Comparison of ENCODE assay signal across 8 cellular contexts in genomic region chr13:48233097-48233885, GRCh38. TPM values are rescaled to one million over a fixed set of nuclear protein-coding genes. Genes with fewer than 3 reads are reported as not detected.
DNase-seq lines count a peak whose midpoint lies in the region; ATAC-seq lines count a peak whose summit lies in the region.

ITM2B (plus strand) TSS chr13:48233206; CDS start chr13:48233361, 155 bp downstream.

- H3K9me3 ChIP-seq in GM23248 (ENCODE audit: low read depth) (no peaks in the 10 kb centered on the region), right cardiac atrium (ENCODE audit: control insufficient read depth, low read length) (no peaks in the 10 kb centered on the region)

- H3K36me3 ChIP-seq in GM23248 (ENCODE audit: low read depth) = no peaks in the 10 kb centered on the region

- intact Hi-C loops in T-helper 1 cell treated with Interleukin-12 subunit alpha and Interleukin-12 subunit beta and Interleukin-4 antibody, amounts not matched to agents 30 ng/mL and 1 ng/mL, for 36 hours (cut with micrococcal nuclease) = loop anchor here (1.0 to 2.0 kb wide), 16 partner anchors 12 to 742 kb away; partner anchors contain the start of genes FNDC3A, LPAR6, MED4 and NUDT15
- intact Hi-C loops in right cardiac atrium (cut with DNase I) = loop anchor here (5.0 to 10.0 kb wide), 4 partner anchors 72 to 138 kb away; partner anchors contain the start of genes MED4 (in 2 of the 4) and RB1 (in 2 of the 4)

- peaks cover 50% of the 10 kb centered on the region for H3K79me2 ChIP-seq in GM23248 (ENCODE audit: insufficient read depth)

- H3K4me1 ChIP-seq in GM23248 (ENCODE audit: insufficient read depth) (peaks cover 33% of the 10 kb centered on the region), right cardiac atrium (ENCODE audit: control insufficient read depth, insufficient read depth, low read length) (peaks cover 2% of the 10 kb centered on the region)

- peak within 1 kb of the TSS; percentile 100 for H3K4me2 ChIP-seq in GM23248 (ENCODE audit: unreplicated experiment)

- peak within 1 kb of the TSS; percentile 91 for H3K4me3 ChIP-seq in GM23248
- peak within 1 kb of the TSS; percentile 77 for H3K4me3 ChIP-seq in right cardiac atrium (ENCODE audit: low read length)

- H3K27me3 ChIP-seq in GM23248 (replicated peaks; ENCODE audit: insufficient read depth) = no peaks in the 10 kb centered on the region
- H3K27me3 ChIP-seq in right cardiac atrium (ENCODE audit: control insufficient read depth, insufficient read depth) = no peaks in the 10 kb centered on the region

- H3K27ac ChIP-seq in GM23248 (peak within 1 kb of the TSS; percentile 88), angular gyrus (ENCODE audit: low read depth, low read length) (peak within 1 kb of the TSS; percentile 99), right cardiac atrium (ENCODE audit: low read length) (peak within 1 kb of the TSS; percentile 98)

- DNase-seq in GDM1 (lab: John Stamatoyannopoulos, UW) (peak; percentile 74), GM23248 (peak; percentile 90), LoVo (ENCODE audit: low spot score) (peak; percentile 74), right cardiac atrium (peak; percentile 84 to 93 (median 93)), putamen (ENCODE audit: low spot score) (peak; percentile 80)

- no peaks in the 10 kb centered on the region for H3K9me2 ChIP-seq in GM23248 (ENCODE audit: insufficient read depth)

- in situ Hi-C loops in GM23248 (cut with MboI) = no loop called here

- ATAC-seq in right cardiac atrium (peak; percentile 93), HG03469 (IDR thresholded peaks at IDR 0.05; ENCODE audit: unreplicated experiment) (no peak)

- H3F3A ChIP-seq in GM23248 (ENCODE audit: insufficient read depth) = peaks cover 25% of the 10 kb centered on the region

- H3K9ac ChIP-seq in GM23248 = peak within 1 kb of the TSS; percentile 94

- 1% methylated on average over 50 of the region's 87 CpGs for WGBS in GM23248 (ENCODE audit: low coverage in 1 of 2, low lambda C conversion rate in 2 of 2, missing lambda C conversion rate in 2 of 2), 2 experiments
- whole genome bisulfite sequencing in right cardiac atrium = under 1% methylated on average over 87 of the region's 87 CpGs

- H4K20me1 ChIP-seq in GM23248 (ENCODE audit: insufficient read depth) = peaks cover 14% of the 10 kb centered on the region; the same call in 1 of the 2 replicates

- peak within 1 kb of the TSS; percentile 93 for H2AFZ ChIP-seq in GM23248

RNA-seq across cellular contexts. Expression of gene ITM2B, which starts in this region (rescaled TPM):
- 263 and 295 TPM in 2 replicates for total RNA-seq in GM23248 (2014; rRNA removed; shearing (Covaris generic))
- 689 and 690 TPM in 2 replicates for polyA plus RNA-seq in GM23248 (2016; fragmentation: Nextera tagmentation; extraction: Ambion mirVana)
- total RNA-seq in T-helper 1 cell treated with Interleukin-12 subunit alpha and Interleukin-12 subunit beta and Interleukin-4 antibody, amounts not matched to agents 30 ng/mL and 1 ng/mL, for 36 hours = 176 and 181 TPM in 2 replicates
- 100 to 1,000 TPM; 585 to 643 (median 613) TPM for total RNA-seq in right cardiac atrium
- polyA plus RNA-seq in right cardiac atrium = 633 TPM
